9 cellular contexts compared by ENCODE assay signal in the genomic region with DNA sequence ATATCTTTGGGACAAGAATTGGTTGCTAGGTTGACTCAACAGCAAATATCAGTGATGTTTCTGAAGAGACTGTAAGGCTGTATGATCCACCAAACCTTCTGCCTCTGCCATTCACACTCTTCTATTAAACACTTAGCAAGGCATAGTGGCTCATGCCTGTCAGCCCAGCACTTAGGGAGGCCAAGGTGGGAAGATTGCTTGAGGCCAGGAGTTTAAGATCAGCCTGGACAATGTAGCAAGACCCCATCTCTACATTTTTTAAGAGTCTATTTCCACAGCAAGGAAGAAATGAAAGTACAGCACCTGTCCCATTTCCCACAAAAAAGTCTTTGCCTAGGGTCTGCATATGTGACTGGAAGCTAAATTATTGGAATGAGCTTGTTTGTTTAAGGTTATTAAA.
"Had no signal": no experiment of that assay in that cellular context is flagged by ENCODE, and none has a peak within 500 bp of the region (broad histone marks: within the 10 kb centered on the region; RNA-seq: fewer than 3 reads in every experiment).

No MANE protein-coding gene starts in this region.

- H3K4me3 ChIP-seq: GM23338 had no signal

- H3K4me2 ChIP-seq: GM23338, KMS-11 had no signal

- H3K27ac ChIP-seq: KMS-11 had no signal

- H3K4me3 Mint-ChIP-seq: GM23338, H9, HFFc6 had no signal

- H3K27ac Mint-ChIP-seq: GM23338, H9, HFFc6 had no signal

- H2AFZ ChIP-seq: GM23338 had no signal

- H3K9me3 Mint-ChIP-seq: GM23338, H9, HFFc6 had no signal

- H3K9ac ChIP-seq: KMS-11 had no signal

- DNase-seq: H9, HCEC 1CT, HFFc6, IMR-90, KBM-7 had no signal

- FAIRE-seq: H1, H54 had no signal

- ATAC-seq: GM23338 had no signal
